Comparison of ENCODE assay signal across 11 cellular contexts in the genomic region with DNA sequence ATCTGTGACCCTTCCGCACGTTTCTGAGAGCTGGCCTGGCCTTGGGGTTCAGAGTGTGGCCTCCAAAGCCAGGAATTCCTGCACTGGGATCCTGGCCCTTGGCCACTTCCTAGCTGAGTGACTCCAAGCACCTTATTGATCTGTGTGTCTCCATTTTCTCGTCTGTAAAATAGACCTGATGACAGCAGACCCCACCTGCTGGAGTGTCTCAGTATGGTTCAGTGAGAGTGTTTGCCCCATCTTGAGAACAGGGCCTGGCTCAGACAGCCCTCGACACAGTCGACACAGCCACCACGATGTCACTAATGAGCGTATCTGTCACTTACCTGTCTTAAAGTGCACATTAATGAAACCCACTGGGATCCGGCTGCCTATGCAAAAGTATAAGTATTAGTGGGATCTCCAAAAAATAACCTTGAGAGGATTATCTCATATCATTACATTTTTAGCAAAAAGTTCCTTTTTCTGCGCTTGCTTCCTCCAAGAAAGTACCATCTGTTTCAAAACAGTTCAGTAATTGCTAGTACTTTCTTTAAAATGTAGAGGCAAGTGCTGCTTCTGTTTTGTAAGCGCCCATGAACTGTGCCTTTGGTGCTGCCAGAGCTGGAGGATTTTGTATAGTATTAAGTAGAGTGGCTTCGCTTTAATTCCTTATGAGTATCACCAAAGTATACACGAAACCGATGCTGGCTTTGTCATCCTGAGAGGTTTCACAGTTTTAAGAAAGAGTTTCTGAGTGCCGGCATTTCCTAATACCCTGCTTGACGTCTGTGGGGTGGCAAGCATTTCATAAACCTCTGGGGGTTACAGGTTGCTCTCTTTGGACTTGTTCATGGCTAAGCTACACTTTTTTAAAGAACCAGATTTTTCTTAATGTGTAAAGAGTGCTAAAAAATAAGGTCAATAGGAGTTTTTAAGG. TPM values are rescaled to one million over a fixed set of nuclear protein-coding genes. Genes with fewer than 3 reads are reported as not detected.
A peak's percentile ranks its signal among the peaks of the same experiment; 100 is the strongest.
DNase-seq lines count a peak whose midpoint lies in the region; ATAC-seq, FAIRE-seq and TF ChIP-seq lines count a peak whose summit lies in the region.
"Had no signal": no experiment of that assay in that cellular context is flagged by ENCODE, and none has a peak within 500 bp of the region (broad histone marks: within the 10 kb centered on the region; RNA-seq: fewer than 3 reads in every experiment).

No MANE protein-coding gene starts in this region.

- peak; percentile 78 for DNase-seq in DMS79 treated with DMSO at 0.1 percent for 48 hours (lab: John Stamatoyannopoulos, UW)
- peak; percentile 28 for DNase-seq in GM19239 (ENCODE audit: insufficient read length, low spot score)
- peak; percentile 59 for DNase-seq in MV-4-11 (lab: John Stamatoyannopoulos, UW)
- DNase-seq in NCI-H524 treated with DMSO at 0.1 percent for 48 hours (lab: John Stamatoyannopoulos, UW), result no peak
- no peak for DNase-seq in activated naive CD4-positive, alpha-beta T cell treated with anti-CD3 and anti-CD28 coated beads, Interleukin-2, amount 50 U/mL, for 16 hours
- DNase-seq in omental fat pad (ENCODE audit: low spot score), result no peak
- no peak for DNase-seq in dermis blood vessel endothelial cell
- DNase-seq: activated CD4-positive, alpha-beta T cell treated with anti-CD3 and anti-CD28 coated beads, Interleukin-2, amount 10 ng/mL, durations not matched to agents 24 days and 14 days had no signal

- no peak for TF ChIP-seq CTCF in omental fat pad (IDR thresholded peaks at IDR 0.05)

- peak; percentile 79 for FAIRE-seq in GM19239 (lab: Jason Lieb, UNC)
- FAIRE-seq: keratinocyte had no signal

- peak; percentile 36 for ATAC-seq in HG02870 (IDR thresholded peaks at IDR 0.05; ENCODE audit: unreplicated experiment)
- ATAC-seq in omental fat pad (ENCODE audit: low FRiP score), result no peak

RNA-seq across cellular contexts. Expression of a gene that starts 31.7 kb away (rescaled TPM):
- total RNA-seq in omental fat pad, result 1 to 10 TPM in 2 of 4 donors, under 1 TPM in 2; 0.72 to 5.0 (median 2.4) TPM
- total RNA-seq in dermis blood vessel endothelial cell, result under 0.01 and 0.05 TPM in 2 replicates
- total RNA-seq: epithelial cell of proximal tubule had no signal

Comparison
In these comparisons a context has a peak if more than half of its experiments do, and no peak if none do; other contexts are left out.
1. DNase-seq: peak in DMS79 treated with DMSO at 0.1 percent for 48 hours (single experiment), GM19239 (single experiment) and MV-4-11 (single experiment); none in NCI-H524 treated with DMSO at 0.1 percent for 48 hours (single experiment), activated naive CD4-positive, alpha-beta T cell treated with anti-CD3 and anti-CD28 coated beads, Interleukin-2, amount 50 U/mL, for 16 hours (single experiment), omental fat pad (single experiment) and dermis blood vessel endothelial cell (single experiment).